In genomic region chr12:90013409-90013808, GRCh38 we compare ENCODE assay signal across 9 cellular contexts.
A peak's percentile ranks its signal among the peaks of the same experiment; 100 is the strongest.
DNase-seq lines count a peak whose midpoint lies in the region; ATAC-seq and TF ChIP-seq lines count a peak whose summit lies in the region.
"Had no signal": no experiment of that assay in that cellular context is flagged by ENCODE, and none has a peak within 500 bp of the region (broad histone marks: within the 10 kb centered on the region; RNA-seq: fewer than 3 reads in every experiment).

No MANE protein-coding gene starts in this region.

- CTCF ChIA-PET in SK-N-SH (lab: Yijun Ruan, JAX): interaction anchor here (0.6 to 2.1 kb wide), 7 partner anchors 10 to 931 kb away, joined by 3 to 6 read pairs (median 3); no protein-coding TSS in a partner anchor

- TF ChIP-seq RAD21 in SK-N-SH (IDR thresholded peaks at IDR 0.05; ENCODE audit: low read length): peak; percentile 48

- no peak overlapping the region for H2AFZ ChIP-seq in SK-N-SH (ENCODE audit: low read depth)
- no peak overlapping the region for H2AFZ ChIP-seq in neural progenitor cell (replicated peaks)

- no peak overlapping the region for H3K9ac ChIP-seq in SK-N-SH
- H3K9ac ChIP-seq in neural progenitor cell: no peak overlapping the region

- H3F3A ChIP-seq in SK-N-SH (replicated peaks; ENCODE audit: insufficient read depth): no peaks in the 10 kb centered on the region
- H3F3A ChIP-seq in neural progenitor cell (ENCODE audit: low read depth): no peaks in the 10 kb centered on the region

- no peak overlapping the region for H3K4me3 Mint-ChIP-seq in neural progenitor cell

- H3K27ac ChIP-seq in SK-N-SH (ENCODE audit: low read depth in 2 of 2, low read length in 1 of 2) (peak overlapping the region in 1 of 2 experiments; percentile 12; a peak in 1 of 4 replicates), neural progenitor cell (no peak overlapping the region)
- H3K27ac ChIP-seq: SJCRH30 had no signal

- TF ChIP-seq EP300 in SK-N-SH (IDR thresholded peaks at IDR 0.05; ENCODE audit: borderline replicate concordance in 1 of 2, low read depth in 1 of 2, low read length in 1 of 2): no peak

- peaks cover 14% of the 10 kb centered on the region for H3K4me1 Mint-ChIP-seq in neural progenitor cell

- no peak overlapping the region for H3K4me3 ChIP-seq in SK-N-SH (ENCODE audit: low read depth in 2 of 2, low read length in 1 of 2)
- H3K4me3 ChIP-seq in neural progenitor cell: no peak overlapping the region
- H3K4me3 ChIP-seq: SJCRH30 had no signal

- H3K79me2 ChIP-seq in SK-N-SH (ENCODE audit: insufficient read depth) (no peaks in the 10 kb centered on the region), neural progenitor cell (ENCODE audit: low read depth) (no peaks in the 10 kb centered on the region)

- H3K4me2 ChIP-seq in SK-N-SH: no peak overlapping the region
- no peak overlapping the region for H3K4me2 ChIP-seq in neural progenitor cell

- H3K36me3 Mint-ChIP-seq in neural progenitor cell: no peaks in the 10 kb centered on the region

- POLR2A ChIA-PET in SK-N-SH (lab: Yijun Ruan, JAX): no interaction called here

- H3K27me3 Mint-ChIP-seq in neural progenitor cell (ENCODE audit: insufficient read depth, low read depth): peaks cover 2% of the 10 kb centered on the region

- DNase-seq in SK-N-SH (no peak), neural progenitor cell (ENCODE audit: low spot score) (peak; percentile 38), HPDE6-E6E7 (ENCODE audit: extremely low spot score) (no peak), omental fat pad (ENCODE audit: low spot score) (no peak), NCI-H146 (lab: John Stamatoyannopoulos, UW) (no peak)
- DNase-seq: amygdala, SJCRH30 had no signal

- no peaks in the 10 kb centered on the region for H3K9me2 ChIP-seq in SK-N-SH

- H4K20me1 ChIP-seq in SK-N-SH (ENCODE audit: insufficient read depth): no peaks in the 10 kb centered on the region
- no peaks in the 10 kb centered on the region for H4K20me1 ChIP-seq in neural progenitor cell (ENCODE audit: low read depth)

- H3K36me3 ChIP-seq in SK-N-SH (replicated peaks in 1 of 2; ENCODE audit: control insufficient read depth in 1 of 2, insufficient read depth in 2 of 2, low read length in 1 of 2) (no peaks in the 10 kb centered on the region), neural progenitor cell (no peaks in the 10 kb centered on the region)
- H3K36me3 ChIP-seq: SJCRH30 had no signal

- no peak for TF ChIP-seq POLR2A in GM18505 (IDR thresholded peaks at IDR 0.05; ENCODE audit: borderline replicate concordance, extremely low read depth, insufficient read depth, insufficient read length)

- H3K9me3 ChIP-seq in SK-N-SH (no peaks in the 10 kb centered on the region), neural progenitor cell (ENCODE audit: low read depth) (no peaks in the 10 kb centered on the region)
- H3K9me3 ChIP-seq: SJCRH30 had no signal

- peak; percentile 62 for ATAC-seq in GM18505 (IDR thresholded peaks at IDR 0.05; ENCODE audit: unreplicated experiment)
- ATAC-seq in HG02678 (IDR thresholded peaks at IDR 0.05; ENCODE audit: unreplicated experiment): peak; percentile 76
- ATAC-seq in omental fat pad (ENCODE audit: low FRiP score): no peak

- H3K27ac Mint-ChIP-seq in neural progenitor cell: peak overlapping the region; percentile 43

- H3K27me3 ChIP-seq in SK-N-SH (ENCODE audit: insufficient read depth): no peaks in the 10 kb centered on the region
- H3K27me3 ChIP-seq in neural progenitor cell: no peaks in the 10 kb centered on the region
- H3K27me3 ChIP-seq: SJCRH30 had no signal

- no peaks in the 10 kb centered on the region for H3K9me3 Mint-ChIP-seq in neural progenitor cell

- H3K4me1 ChIP-seq in SK-N-SH (ENCODE audit: control insufficient read depth in 1 of 2, insufficient read depth in 2 of 2, low read depth in 1 of 2, low read length in 1 of 2) (peaks cover 0 to 5% of the 10 kb centered on the region in 2 experiments; a peak in 3 of 4 replicates), neural progenitor cell (no peaks in the 10 kb centered on the region)
- H3K4me1 ChIP-seq: SJCRH30 had no signal

- TF ChIP-seq CTCF in SK-N-SH (IDR thresholded peaks at IDR 0.05) (no peak), neural progenitor cell (IDR thresholded peaks at IDR 0.05) (peak; percentile 44), omental fat pad (IDR thresholded peaks at IDR 0.05) (no peak)

TF ChIP-seq in SK-N-SH, 30 proteins besides CTCF, POLR2A, EP300 and RAD21:
- TF ChIP-seq SMC3 (IDR thresholded peaks at IDR 0.05; ENCODE audit: low read depth, low read length) (peak; percentile 14; the same call in 1 of the 2 replicates), GATA2 (CRISPR knock-in tag; IDR thresholded peaks at IDR 0.05) (no peak)
